In genomic region chr14:61188936-61189808, GRCh38 we compare ENCODE assay signal across 2 cellular contexts.
TF ChIP-seq lines count a peak whose summit lies in the region.

No MANE protein-coding gene starts in this region.

TF ChIP-seq in HEK293, 187 proteins besides CTCF, POLR2A, EP300 and RAD21:
- no peak for TF ChIP-seq PRDM10 (tag by site-specific recombination; IDR thresholded peaks at IDR 0.05)
- peak; percentile 78 for TF ChIP-seq ZIC2 (tag by site-specific recombination; IDR thresholded peaks at IDR 0.05)
- TF ChIP-seq ZBTB26 (tag by site-specific recombination; optimal IDR thresholded peaks at IDR 0.05): peak; percentile 20
- TF ChIP-seq ZNF585B (tag by site-specific recombination; IDR thresholded peaks at IDR 0.05): no peak
- TF ChIP-seq ZNF596 (tag by site-specific recombination; IDR thresholded peaks at IDR 0.05): peak; percentile 63; the same call in 1 of the 2 replicates
- TF ChIP-seq ZSCAN30 (tag by site-specific recombination; IDR thresholded peaks at IDR 0.05): no peak
- peak; percentile 96 for TF ChIP-seq SCRT1 (tag by site-specific recombination; IDR thresholded peaks at IDR 0.05; ENCODE audit: borderline replicate concordance)
- TF ChIP-seq PRDM1 (tag by site-specific recombination; IDR thresholded peaks at IDR 0.05): peak; percentile 89
- TF ChIP-seq ZNF140 (tag by site-specific recombination; IDR thresholded peaks at IDR 0.05): no peak
- TF ChIP-seq MYNN (tag by site-specific recombination; IDR thresholded peaks at IDR 0.05; ENCODE audit: borderline replicate concordance): no peak
- no peak for TF ChIP-seq ZNF18 (tag by site-specific recombination; IDR thresholded peaks at IDR 0.05)
- no peak for TF ChIP-seq HOXC10 (CRISPR knock-in tag; IDR thresholded peaks at IDR 0.05)
- peak; percentile 19; the same call in 1 of the 2 replicates for TF ChIP-seq ZNF600 (tag by site-specific recombination; IDR thresholded peaks at IDR 0.05)
- no peak for TF ChIP-seq RBAK (tag by site-specific recombination; IDR thresholded peaks at IDR 0.05)
- TF ChIP-seq ZBTB17 (tag by site-specific recombination; IDR thresholded peaks at IDR 0.05): 0 out of 2 replicates have a peak, but pooled peaks have one; percentile 32
- peak; percentile 46; the same call in 1 of the 2 replicates for TF ChIP-seq ZNF549 (tag by site-specific recombination; IDR thresholded peaks at IDR 0.05)
- peak; percentile 36; the same call in 1 of the 2 replicates for TF ChIP-seq KLF8 (tag by site-specific recombination; IDR thresholded peaks at IDR 0.05)
- TF ChIP-seq SCRT2 (tag by site-specific recombination; IDR thresholded peaks at IDR 0.05): peak; percentile 94
- peak; percentile 45 for TF ChIP-seq ZBTB20 (tag by site-specific recombination; IDR thresholded peaks at IDR 0.05)
- TF ChIP-seq ZNF366 (tag by site-specific recombination; conservative IDR thresholded peaks at IDR 0.05): peak; percentile 68

TF ChIP-seq in H1, 55 proteins besides CTCF, POLR2A, EP300 and RAD21 (continued from another document):
- 0 out of 4 replicates have a peak, but pooled peaks have one; percentile 37 to 53 for TF ChIP-seq HDAC2 (IDR thresholded peaks at IDR 0.05; ENCODE audit: borderline replicate concordance in 1 of 2, low read depth in 2 of 2, low read length in 2 of 2)
- no peak for TF ChIP-seq CBX5 (IDR thresholded peaks at IDR 0.05; ENCODE audit: low read depth, low read length)
